Comparison of ENCODE assay signal across 7 cellular contexts in genomic region chr5:95811126-95811423, GRCh38. TPM values are rescaled to one million over a fixed set of nuclear protein-coding genes. Genes with fewer than 3 reads are reported as not detected.
DNase-seq lines count a peak whose midpoint lies in the region; ATAC-seq and TF ChIP-seq lines count a peak whose summit lies in the region.
"Not testable (repeated sequence)": the region's sequence is repeated elsewhere in the genome, so short reads cannot be mapped to it uniquely, and the experiment has no call there.

No MANE protein-coding gene starts in this region.

- H3K36me3 ChIP-seq in mesenchymal stem cell (ENCODE audit: control insufficient read depth in 1 of 2, insufficient read depth in 2 of 2, low read depth in 1 of 2, low read length in 2 of 2) (peaks cover 9 to 46% of the 10 kb centered on the region in 2 experiments), sigmoid colon (peaks cover 0 to 21% (median 8%) of the 10 kb centered on the region in 4 donors)

- H3K18ac ChIP-seq in mesenchymal stem cell (ENCODE audit: low read depth in 1 of 2, low read length in 2 of 2) = not testable (repeated sequence)

- H3K4me3 ChIP-seq in mesenchymal stem cell (ENCODE audit: insufficient read depth in 1 of 2, low read depth in 1 of 2, low read length in 2 of 2); sigmoid colon: not testable (repeated sequence)

- not testable (repeated sequence) for H2BK12ac ChIP-seq in mesenchymal stem cell (ENCODE audit: low read length in 2 of 2)

- intact Hi-C loops in sigmoid colon (cut with DNase I) = not testable (repeated sequence)

- peaks cover 39% of the 10 kb centered on the region for H3K36me3 Mint-ChIP-seq in T-helper 1 cell treated with Interleukin-12 subunit alpha and Interleukin-12 subunit beta and Interleukin-4 antibody, amounts not matched to agents 30 μg/mL and 1 μg/mL, for 36 hours (ENCODE audit: low read depth)
- H3K36me3 Mint-ChIP-seq in activated T-helper 17 cell treated with anti-CD3 and anti-CD28 coated beads, Interleukin-2, amount 50 U/mL, for 72 hours (ENCODE audit: low read depth) = peaks cover 36% of the 10 kb centered on the region
- peaks cover 12% of the 10 kb centered on the region for H3K36me3 Mint-ChIP-seq in chondrocyte (ENCODE audit: low read depth)

- H3K9ac ChIP-seq in mesenchymal stem cell (ENCODE audit: low read length) = peak overlapping the region; percentile 16

- not testable (repeated sequence) for H3K14ac ChIP-seq in mesenchymal stem cell (ENCODE audit: low read length in 2 of 2)

- not testable (repeated sequence) for H2AK5ac ChIP-seq in mesenchymal stem cell (ENCODE audit: low read length, severe bottlenecking)

- WGBS in mesenchymal stem cell = 44% methylated on average over 6 of the region's 6 CpGs
- 51 to 66% methylated on average over 6 of the region's 6 CpGs for WGBS in sigmoid colon, 2 donors

- H3K27ac Mint-ChIP-seq in T-helper 1 cell treated with Interleukin-12 subunit alpha and Interleukin-12 subunit beta and Interleukin-4 antibody, amounts not matched to agents 30 μg/mL and 1 μg/mL, for 36 hours = peak overlapping the region; percentile 82
- H3K27ac Mint-ChIP-seq in activated T-helper 17 cell treated with anti-CD3 and anti-CD28 coated beads, Interleukin-2, amount 50 U/mL, for 72 hours = peak overlapping the region; percentile 93
- H3K27ac Mint-ChIP-seq in chondrocyte (ENCODE audit: unreplicated experiment) = peak overlapping the region; percentile 84

- ATAC-seq in activated T-helper 17 cell treated with anti-CD3 and anti-CD28 coated beads, Interleukin-2, amount 50 U/mL, for 72 hours (replicated peaks) = not testable (repeated sequence)

- DNase-seq in Daoy (ENCODE audit: low read depth) (peak; percentile 28), glomerular visceral epithelial cell (ENCODE audit: extremely low spot score) (peak; percentile 64), mesenchymal stem cell (peak; percentile 45)
- DNase-seq in chondrocyte (ENCODE audit: low spot score); sigmoid colon: not testable (repeated sequence)

- not testable (repeated sequence) for H2BK15ac ChIP-seq in mesenchymal stem cell (ENCODE audit: low read depth, poor library complexity, severe bottlenecking)

- H3K4me3 Mint-ChIP-seq in T-helper 1 cell treated with Interleukin-12 subunit alpha and Interleukin-12 subunit beta and Interleukin-4 antibody, amounts not matched to agents 30 μg/mL and 1 μg/mL, for 36 hours = peak overlapping the region; percentile 65
- H3K4me3 Mint-ChIP-seq in activated T-helper 17 cell treated with anti-CD3 and anti-CD28 coated beads, Interleukin-2, amount 50 U/mL, for 72 hours = peak overlapping the region; percentile 87
- not testable (repeated sequence) for H3K4me3 Mint-ChIP-seq in chondrocyte (ENCODE audit: unreplicated experiment)

- H2AFZ ChIP-seq in mesenchymal stem cell (ENCODE audit: low read depth, low read length) = not testable (repeated sequence)

- not testable (repeated sequence) for H3K9me3 ChIP-seq in mesenchymal stem cell (ENCODE audit: control insufficient read depth, low read length); sigmoid colon

- H3K4ac ChIP-seq in mesenchymal stem cell (ENCODE audit: low read depth in 1 of 2, low read length in 2 of 2) = not testable (repeated sequence)

- not testable (repeated sequence) for H3K23ac ChIP-seq in mesenchymal stem cell (ENCODE audit: low read length in 2 of 2)

- H3K79me1 ChIP-seq in mesenchymal stem cell (replicated peaks; ENCODE audit: low read length, poor library complexity, severe bottlenecking) = peaks cover 17% of the 10 kb centered on the region

- not testable (repeated sequence) for H3K4me2 ChIP-seq in mesenchymal stem cell (ENCODE audit: low read length, poor library complexity, severe bottlenecking)

- peaks cover 21% of the 10 kb centered on the region for H3K4me1 ChIP-seq in mesenchymal stem cell (ENCODE audit: control insufficient read depth, insufficient read depth, low read depth, low read length)
- peaks cover 0 to 48% (median 46%) of the 10 kb centered on the region in 4 donors for H3K4me1 ChIP-seq in sigmoid colon

- not testable (repeated sequence) for H3K27me3 Mint-ChIP-seq in T-helper 1 cell treated with Interleukin-12 subunit alpha and Interleukin-12 subunit beta and Interleukin-4 antibody, amounts not matched to agents 30 μg/mL and 1 μg/mL, for 36 hours (ENCODE audit: low read depth); activated T-helper 17 cell treated with anti-CD3 and anti-CD28 coated beads, Interleukin-2, amount 50 U/mL, for 72 hours; chondrocyte (ENCODE audit: low read depth)

- not testable (repeated sequence) for H4K8ac ChIP-seq in mesenchymal stem cell (ENCODE audit: low read length)

- H3K27me3 ChIP-seq in mesenchymal stem cell (ENCODE audit: control insufficient read depth in 1 of 2, insufficient read depth in 1 of 2, low read length in 2 of 2); sigmoid colon: not testable (repeated sequence)

- H3K27ac ChIP-seq in mesenchymal stem cell (ENCODE audit: low read length, poor library complexity, severe bottlenecking) = peak overlapping the region; percentile 76
- H3K27ac ChIP-seq in sigmoid colon = peak overlapping the region; percentile 73 to 79 (median 74)

- not testable (repeated sequence) for H3K9me3 Mint-ChIP-seq in T-helper 1 cell treated with Interleukin-12 subunit alpha and Interleukin-12 subunit beta and Interleukin-4 antibody, amounts not matched to agents 30 μg/mL and 1 μg/mL, for 36 hours; activated T-helper 17 cell treated with anti-CD3 and anti-CD28 coated beads, Interleukin-2, amount 50 U/mL, for 72 hours; chondrocyte (ENCODE audit: low read depth)

- not testable (repeated sequence) for H2BK120ac ChIP-seq in mesenchymal stem cell (ENCODE audit: low read depth, low read length)

- peaks cover 64% of the 10 kb centered on the region for H3K4me1 Mint-ChIP-seq in T-helper 1 cell treated with Interleukin-12 subunit alpha and Interleukin-12 subunit beta and Interleukin-4 antibody, amounts not matched to agents 30 μg/mL and 1 μg/mL, for 36 hours (ENCODE audit: low read depth)
- H3K4me1 Mint-ChIP-seq in activated T-helper 17 cell treated with anti-CD3 and anti-CD28 coated beads, Interleukin-2, amount 50 U/mL, for 72 hours = peaks cover 57% of the 10 kb centered on the region
- H3K4me1 Mint-ChIP-seq in chondrocyte (ENCODE audit: low read depth) = peaks cover 45% of the 10 kb centered on the region

- not testable (repeated sequence) for H4K91ac ChIP-seq in mesenchymal stem cell (ENCODE audit: low read length)

- not testable (repeated sequence) for TF ChIP-seq POLR2A in sigmoid colon (IDR thresholded peaks at IDR 0.05)

- not testable (repeated sequence) for TF ChIP-seq CTCF in chondrocyte (IDR thresholded peaks at IDR 0.05); sigmoid colon (IDR thresholded peaks at IDR 0.05)

- H2BK5ac ChIP-seq in mesenchymal stem cell (ENCODE audit: low read depth, low read length, poor library complexity, severe bottlenecking) = not testable (repeated sequence)

- TF ChIP-seq EP300 in sigmoid colon (IDR thresholded peaks at IDR 0.05) = not testable (repeated sequence)

RNA-seq across cellular contexts. Expression of gene GLRX, which starts 11.5 kb away (rescaled TPM):
- 7.1 and 8.3 TPM in 2 replicates for total RNA-seq in Daoy (2014; rRNA removed; shearing (Covaris generic))
- total RNA-seq in activated T-helper 17 cell treated with anti-CD3 and anti-CD28 coated beads, Interleukin-2, amount 50 U/mL, for 72 hours = 10 to 100 TPM; 45.1 to 62.3 TPM
- 18.3 to 24.8 TPM (median 21.6 TPM) in 3 replicates for total RNA-seq in chondrocyte
- 137 TPM for polyA plus RNA-seq in mesenchymal stem cell (2013, experiment 1 of 2)
- polyA plus RNA-seq in mesenchymal stem cell (2013, experiment 2 of 2) = 143 TPM
- 10 to 100 TPM; 30.2 to 43.2 (median 42.8) TPM for total RNA-seq in sigmoid colon
- 100 to 1,000 TPM; 220 to 409 (median 261) TPM for polyA plus RNA-seq in sigmoid colon
